Comparison of ENCODE assay signal across 28 cellular contexts in the genomic region with DNA sequence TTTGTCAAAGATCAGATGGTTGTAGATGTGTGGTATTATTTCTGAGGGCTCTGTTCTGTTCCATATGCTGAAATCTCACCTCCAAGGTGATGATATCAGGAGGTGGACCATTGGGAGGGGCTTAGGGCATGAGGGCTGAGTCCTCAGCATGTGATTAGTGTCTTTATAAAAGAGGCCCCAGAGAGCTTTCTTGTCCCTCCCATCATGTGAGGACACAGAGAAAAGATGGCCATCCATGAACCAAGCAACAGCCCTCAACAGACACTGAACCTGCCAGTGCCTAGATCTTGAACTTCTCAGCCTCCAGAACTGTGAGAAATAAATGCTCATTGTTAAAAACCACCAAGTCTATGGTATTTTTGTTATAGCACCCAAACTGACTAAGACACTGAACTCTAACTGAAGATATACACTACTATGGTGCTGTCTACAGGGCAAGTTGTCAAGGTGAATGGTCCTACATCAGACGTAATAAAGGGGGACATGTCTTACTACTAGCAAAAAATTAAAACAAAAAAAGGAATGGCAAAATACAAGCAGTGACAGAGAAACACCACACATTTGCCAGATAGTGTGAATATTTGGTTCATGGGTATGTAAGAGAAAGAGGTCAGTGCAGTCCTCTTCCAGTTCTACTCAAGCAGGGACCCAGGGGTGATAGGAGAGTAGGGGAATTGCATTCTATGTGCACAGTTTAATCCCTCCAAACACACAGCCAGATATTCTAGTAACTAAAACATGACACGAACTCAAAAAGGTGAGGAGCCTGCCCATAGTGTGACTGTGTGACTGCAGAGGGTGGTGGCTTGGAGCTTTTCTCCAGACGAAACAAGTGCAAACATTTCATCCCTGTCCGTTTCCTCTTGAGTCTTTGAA.
"Had no signal": no experiment of that assay in that cellular context is flagged by ENCODE, and none has a peak within 500 bp of the region (broad histone marks: within the 10 kb centered on the region; RNA-seq: fewer than 3 reads in every experiment).

No MANE protein-coding gene starts in this region.

- H3K27ac ChIP-seq: neural progenitor cell, ovary, parathyroid adenoma, psoas muscle, skin epidermis, stomach, thoracic aorta, thyroid gland, tibial nerve, upper lobe of left lung, uterus had no signal

- H3K27me3 ChIP-seq: neural progenitor cell, ovary, thyroid gland, tibial nerve, upper lobe of left lung, uterus had no signal

- H3K4me3 ChIP-seq: neural progenitor cell, ovary, psoas muscle, skin epidermis, stomach, thoracic aorta, thyroid gland, tibial nerve, upper lobe of left lung, uterus had no signal

- ATAC-seq: naive thymus-derived CD8-positive, alpha-beta T cell; natural killer cell treated with Interleukin-12 subunit alpha and Interleukin-12 subunit beta and Interleukin-15 and Interleukin-18, amount 100 ng/mL, for 72 hours; psoas muscle; right cardiac atrium; sciatic nerve; stimulated activated effector memory CD8-positive, alpha-beta T cell treated with anti-CD3 and anti-CD28 coated beads, Interleukin-12 subunit alpha, Interleukin-12 subunit beta, amount 100 ng/mL, for 72 hours; stimulated activated naive B cell treated with anti-CD40 and anti-IgM and Interleukin-4, amounts not matched to agents 10 μg/mL and 1 μg/mL and 100 μg/mL, for 72 hours had no signal

- H3K9me3 Mint-ChIP-seq: natural killer cell treated with Interleukin-12 subunit alpha and Interleukin-12 subunit beta and Interleukin-15 and Interleukin-18, amount 100 ng/mL, for 72 hours; stimulated activated effector memory CD8-positive, alpha-beta T cell treated with anti-CD3 and anti-CD28 coated beads, Interleukin-12 subunit alpha, Interleukin-12 subunit beta, amount 100 ng/mL, for 72 hours; stimulated activated naive B cell treated with anti-CD40 and anti-IgM and Interleukin-4, amounts not matched to agents 10 μg/mL and 1 μg/mL and 100 μg/mL, for 72 hours; stimulated activated naive CD8-positive, alpha-beta T cell treated with anti-CD3 and anti-CD28 coated beads, Interleukin-15, Interleukin-2, amounts not matched to agents 100 ng/mL and 50 ng/mL, for 24 hours had no signal

- H3K4me3 Mint-ChIP-seq: naive B cell; naive thymus-derived CD8-positive, alpha-beta T cell; natural killer cell treated with Interleukin-12 subunit alpha and Interleukin-12 subunit beta and Interleukin-15 and Interleukin-18, amount 100 ng/mL, for 72 hours; nephron progenitor cell; neural progenitor cell; stimulated activated effector memory CD8-positive, alpha-beta T cell treated with anti-CD3 and anti-CD28 coated beads, Interleukin-12 subunit alpha, Interleukin-12 subunit beta, amount 100 ng/mL, for 72 hours; stimulated activated naive B cell treated with anti-CD40 and anti-IgM and Interleukin-4, amounts not matched to agents 10 μg/mL and 1 μg/mL and 100 μg/mL, for 72 hours; stimulated activated naive CD8-positive, alpha-beta T cell treated with anti-CD3 and anti-CD28 coated beads, Interleukin-15, Interleukin-2, amounts not matched to agents 100 ng/mL and 50 ng/mL, for 24 hours had no signal

- H3K27me3 Mint-ChIP-seq: natural killer cell treated with Interleukin-12 subunit alpha and Interleukin-12 subunit beta and Interleukin-15 and Interleukin-18, amount 100 ng/mL, for 72 hours; stimulated activated naive B cell treated with anti-CD40 and anti-IgM and Interleukin-4, amounts not matched to agents 10 μg/mL and 1 μg/mL and 100 μg/mL, for 72 hours; stimulated activated naive CD8-positive, alpha-beta T cell treated with anti-CD3 and anti-CD28 coated beads, Interleukin-15, Interleukin-2, amounts not matched to agents 100 ng/mL and 50 ng/mL, for 24 hours had no signal

- DNase-seq: naive B cell; naive thymus-derived CD8-positive, alpha-beta T cell; nephron progenitor cell; occipital lobe; ovary; posterior cingulate gyrus; psoas muscle; right cardiac atrium; stimulated activated CD4-positive, alpha-beta T cell treated with anti-CD3 and anti-CD28 coated beads, Interleukin-15, amount 100 ng/mL, for 24 hours; stimulated activated CD4-positive, alpha-beta T cell treated with anti-CD3 and anti-CD28 coated beads, Interleukin-2, amount 100 ng/mL, for 24 hours; stimulated activated CD4-positive, alpha-beta T cell treated with anti-CD3 and anti-CD28 coated beads, Interleukin-2, amount 100 ng/mL, for 48 hours; stimulated activated CD4-positive, alpha-beta T cell treated with anti-CD3 and anti-CD28 coated beads, Interleukin-4, amount 100 ng/mL, for 24 hours; stimulated activated naive B cell treated with anti-CD40 and anti-IgM and Interleukin-4, amounts not matched to agents 10 μg/mL and 1 μg/mL and 100 μg/mL, for 72 hours; stimulated activated naive CD4-positive, alpha-beta T cell treated with Interleukin-2 at 50 U/mL for 16 hours; stomach; thyroid gland; upper lobe of left lung; uterus had no signal

- H3K9ac ChIP-seq: neural progenitor cell, parathyroid adenoma had no signal

- H3K4me2 ChIP-seq: neural progenitor cell had no signal

- H3K4me1 Mint-ChIP-seq: naive B cell; naive thymus-derived CD8-positive, alpha-beta T cell; stimulated activated effector memory CD8-positive, alpha-beta T cell treated with anti-CD3 and anti-CD28 coated beads, Interleukin-12 subunit alpha, Interleukin-12 subunit beta, amount 100 ng/mL, for 72 hours; stimulated activated naive B cell treated with anti-CD40 and anti-IgM and Interleukin-4, amounts not matched to agents 10 μg/mL and 1 μg/mL and 100 μg/mL, for 72 hours had no signal

- H3K36me3 ChIP-seq: neural progenitor cell, ovary, stomach, thoracic aorta, thyroid gland, tibial nerve, upper lobe of left lung, uterus had no signal

- H3K79me2 ChIP-seq: parathyroid adenoma had no signal

- H3K36me3 Mint-ChIP-seq: naive B cell; naive thymus-derived CD8-positive, alpha-beta T cell; natural killer cell treated with Interleukin-12 subunit alpha and Interleukin-12 subunit beta and Interleukin-15 and Interleukin-18, amount 100 ng/mL, for 72 hours; neural progenitor cell; stimulated activated effector memory CD8-positive, alpha-beta T cell treated with anti-CD3 and anti-CD28 coated beads, Interleukin-12 subunit alpha, Interleukin-12 subunit beta, amount 100 ng/mL, for 72 hours; stimulated activated naive B cell treated with anti-CD40 and anti-IgM and Interleukin-4, amounts not matched to agents 10 μg/mL and 1 μg/mL and 100 μg/mL, for 72 hours had no signal

- H2AFZ ChIP-seq: neural progenitor cell, parathyroid adenoma had no signal

- H3K4me1 ChIP-seq: parathyroid adenoma, psoas muscle, stomach, thyroid gland, upper lobe of left lung, uterus had no signal

- H3K27ac Mint-ChIP-seq: naive B cell; naive thymus-derived CD8-positive, alpha-beta T cell; natural killer cell treated with Interleukin-12 subunit alpha and Interleukin-12 subunit beta and Interleukin-15 and Interleukin-18, amount 100 ng/mL, for 72 hours; nephron progenitor cell; progenitor cell of endocrine pancreas; stimulated activated effector memory CD8-positive, alpha-beta T cell treated with anti-CD3 and anti-CD28 coated beads, Interleukin-12 subunit alpha, Interleukin-12 subunit beta, amount 100 ng/mL, for 72 hours; stimulated activated naive B cell treated with anti-CD40 and anti-IgM and Interleukin-4, amounts not matched to agents 10 μg/mL and 1 μg/mL and 100 μg/mL, for 72 hours; stimulated activated naive CD8-positive, alpha-beta T cell treated with anti-CD3 and anti-CD28 coated beads, Interleukin-15, Interleukin-2, amounts not matched to agents 100 ng/mL and 50 ng/mL, for 24 hours had no signal

- H3K9me3 ChIP-seq: ovary, psoas muscle, stomach, thoracic aorta, thyroid gland, tibial nerve, upper lobe of left lung, uterus had no signal
